ENCODE assay signal across 11 cellular contexts in genomic region chr10:22651276-22651980, GRCh38.
DNase-seq lines count a peak whose midpoint lies in the region; ATAC-seq and TF ChIP-seq lines count a peak whose summit lies in the region.
"Had no signal": no experiment of that assay in that cellular context is flagged by ENCODE, and none has a peak within 500 bp of the region (broad histone marks: within the 10 kb centered on the region; RNA-seq: fewer than 3 reads in every experiment).

No MANE protein-coding gene starts in this region.

- no peak for ATAC-seq in T-helper 17 cell

- H3K27ac Mint-ChIP-seq in T-helper 17 cell (peak overlapping the region; percentile 99), endothelial cell (ENCODE audit: unreplicated experiment) (peak overlapping the region; percentile 72), type B pancreatic cell (peak overlapping the region; percentile 10)

- H3K27me3 Mint-ChIP-seq in T-helper 17 cell, result no peaks in the 10 kb centered on the region
- no peaks in the 10 kb centered on the region for H3K27me3 Mint-ChIP-seq in endothelial cell (ENCODE audit: unreplicated experiment)
- no peaks in the 10 kb centered on the region for H3K27me3 Mint-ChIP-seq in type B pancreatic cell

- no peaks in the 10 kb centered on the region for H3K9me3 ChIP-seq in T-helper 17 cell (ENCODE audit: control insufficient read depth, low read length, poor library complexity, severe bottlenecking)
- H3K9me3 ChIP-seq: SJCRH30 had no signal

- no peaks in the 10 kb centered on the region for H3K9me3 Mint-ChIP-seq in endothelial cell (ENCODE audit: unreplicated experiment)
- peaks cover 6% of the 10 kb centered on the region for H3K9me3 Mint-ChIP-seq in type B pancreatic cell

- DNase-seq in activated naive CD4-positive, alpha-beta T cell treated with Interleukin-2 at 50 U/mL for 16 hours, result peak; percentile 49
- DNase-seq in activated naive CD4-positive, alpha-beta T cell (lab: John Stamatoyannopoulos, UW), result no peak
- no peak for DNase-seq in T-helper 17 cell
- no peak for DNase-seq in endothelial cell (ENCODE audit: low spot score)
- no peak for DNase-seq in type B pancreatic cell (ENCODE audit: extremely low spot score, unreplicated experiment)
- DNase-seq in foreskin melanocyte, result no peak
- no peak for DNase-seq in superior temporal gyrus (ENCODE audit: extremely low spot score)
- DNase-seq in NCI-H510A (lab: John Stamatoyannopoulos, UW), result no peak
- DNase-seq: ACHN, retina, SJCRH30 had no signal

- H3K4me1 Mint-ChIP-seq in T-helper 17 cell, result peaks cover 79% of the 10 kb centered on the region
- H3K4me1 Mint-ChIP-seq in endothelial cell (ENCODE audit: unreplicated experiment), result peaks cover 92% of the 10 kb centered on the region
- peaks cover 55% of the 10 kb centered on the region for H3K4me1 Mint-ChIP-seq in type B pancreatic cell (ENCODE audit: unreplicated experiment)

- TF ChIP-seq CTCF in endothelial cell (IDR thresholded peaks at IDR 0.05; ENCODE audit: unreplicated experiment) (no peak), type B pancreatic cell (conservative IDR thresholded peaks at IDR 0.05) (no peak)

- H3K36me3 Mint-ChIP-seq in T-helper 17 cell (ENCODE audit: low read depth) (peaks cover 3% of the 10 kb centered on the region), endothelial cell (ENCODE audit: low read depth, unreplicated experiment) (peaks cover 19% of the 10 kb centered on the region), type B pancreatic cell (peaks cover 4% of the 10 kb centered on the region)

- H3K4me3 Mint-ChIP-seq in T-helper 17 cell (peak overlapping the region; percentile 80), endothelial cell (ENCODE audit: unreplicated experiment) (peak overlapping the region; percentile 69), type B pancreatic cell (no peak overlapping the region)

Comparison
In these comparisons a context has a peak if more than half of its experiments do, and no peak if none do; other contexts are left out.
1. H3K27ac Mint-ChIP-seq: peak in every context shown above with its lines; median percentile 99 in T-helper 17 cell; 72 in endothelial cell; 10 in type B pancreatic cell.